1 cellular context compared by ENCODE assay signal in genomic region chr6:97280766-97281165, GRCh38.
TF ChIP-seq lines count a peak whose summit lies in the region.

No MANE protein-coding gene starts in this region.

TF ChIP-seq in GM23338, 12 proteins besides CTCF, POLR2A, EP300 and RAD21 (continued from another document):
- TF ChIP-seq ZNF462 (CRISPR knock-in tag; IDR thresholded peaks at IDR 0.05): no peak
